ENCODE assay signal across 9 cellular contexts in the genomic region with DNA sequence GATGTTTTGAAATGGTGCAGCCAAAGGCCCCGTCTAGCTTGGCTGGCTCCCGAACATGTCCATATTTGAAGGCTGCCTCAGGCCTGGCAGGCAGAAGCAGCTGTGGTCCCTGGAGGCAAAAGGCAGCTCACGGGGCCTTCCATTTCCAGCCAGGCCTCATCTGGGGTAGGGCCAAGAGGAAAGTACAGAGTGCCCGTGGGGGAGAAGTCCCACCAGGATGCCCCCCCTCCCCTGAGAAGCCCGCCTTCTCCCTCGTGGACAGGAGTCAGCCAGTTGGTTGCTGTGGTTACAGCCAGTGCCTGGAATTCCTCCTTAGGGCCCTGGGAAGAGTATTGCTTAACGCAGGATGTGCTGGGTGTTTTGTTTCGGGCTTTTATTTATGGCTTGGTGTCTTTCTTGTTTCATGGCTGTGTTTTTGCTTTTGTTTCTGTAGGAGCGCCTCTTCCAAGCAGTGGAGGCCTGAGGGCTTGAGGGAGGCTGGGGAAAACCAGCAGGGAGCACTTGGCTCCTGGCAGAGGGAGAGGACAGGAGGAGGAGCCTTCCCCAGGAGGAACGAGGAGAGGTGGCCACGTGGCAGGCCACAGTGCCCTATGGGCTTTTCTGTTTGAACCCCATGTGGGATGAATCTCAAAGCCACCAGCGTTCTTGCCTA. TPM values are rescaled to one million over a fixed set of nuclear protein-coding genes. Genes with fewer than 3 reads are reported as not detected.
DNase-seq lines count a peak whose midpoint lies in the region; ATAC-seq, FAIRE-seq and TF ChIP-seq lines count a peak whose summit lies in the region.
"Had no signal": no experiment of that assay in that cellular context is flagged by ENCODE, and none has a peak within 500 bp of the region (broad histone marks: within the 10 kb centered on the region; RNA-seq: fewer than 3 reads in every experiment).

No MANE protein-coding gene starts in this region.

- H3K36me3 ChIP-seq in BJ (ENCODE audit: control insufficient read depth, insufficient read depth, low read length) = peaks cover 18% of the 10 kb centered on the region

- TF ChIP-seq CTCF in BJ (IDR thresholded peaks at IDR 0.05; ENCODE audit: insufficient read depth, low read depth, low read length) (no peak), omental fat pad (IDR thresholded peaks at IDR 0.05) (no peak), D721Med (IDR thresholded peaks at IDR 0.05; ENCODE audit: insufficient read depth, missing control alignments) (no peak)

- H3K27me3 ChIP-seq in BJ (ENCODE audit: control insufficient read depth, insufficient read depth, low read length) = no peaks in the 10 kb centered on the region

- H3K4me3 ChIP-seq in BJ (ENCODE audit: low read depth, low read length) = no peak overlapping the region

- ATAC-seq in omental fat pad (ENCODE audit: low FRiP score) (peak; percentile 94), HG02973 (IDR thresholded peaks at IDR 0.05; ENCODE audit: unreplicated experiment) (no peak), GM21367 (IDR thresholded peaks at IDR 0.05; ENCODE audit: unreplicated experiment) (no peak), GM18867 (IDR thresholded peaks at IDR 0.05; ENCODE audit: unreplicated experiment) (no peak)

- CTCF ChIA-PET in BJ (lab: Yijun Ruan, JAX) = interaction anchor here (1.0 to 1.7 kb wide), 7 partner anchors 8 to 54 kb away, joined by 3 to 8 read pairs (median 4); no protein-coding TSS in a partner anchor

- POLR2A ChIA-PET in BJ (lab: Charles Lee) = interaction anchor here (0.6 to 0.8 kb wide), 3 partner anchors 9 to 972 kb away, joined by 3 to 11 read pairs (median 4); no protein-coding TSS in a partner anchor

- DNase-seq in BJ (ENCODE audit: low read depth) (peak; percentile 96), SW480 (ENCODE audit: low spot score) (peak; percentile 22), globus pallidus (ENCODE audit: low spot score) (peak; percentile 82), omental fat pad (ENCODE audit: low spot score) (peak; percentile 60), D721Med (ENCODE audit: insufficient read length, low spot score) (no peak)
- DNase-seq: activated B cell treated with CpG ODN at 0.5 μM for 24 hours had no signal

- no peak for FAIRE-seq in D721Med (lab: Jason Lieb, UNC)

RNA-seq across cellular contexts. Expression of a gene that starts 45.4 kb away (rescaled TPM):
- polyA plus RNA-seq in BJ (2011; rRNA removed) = 15.3 and 20.9 TPM in 2 replicates
- 19.6 and 20.3 TPM in 2 replicates for polyA minus RNA-seq in BJ (2011; rRNA and poly(A)+ RNA removed)
- total RNA-seq in omental fat pad = 10 to 100 TPM; 27.9 to 54.2 (median 34.2) TPM
- total RNA-seq: activated B cell treated with CpG ODN at 0.5 μM for 24 hours had no signal
